Comparison of ENCODE assay signal across 19 cellular contexts in the genomic region with DNA sequence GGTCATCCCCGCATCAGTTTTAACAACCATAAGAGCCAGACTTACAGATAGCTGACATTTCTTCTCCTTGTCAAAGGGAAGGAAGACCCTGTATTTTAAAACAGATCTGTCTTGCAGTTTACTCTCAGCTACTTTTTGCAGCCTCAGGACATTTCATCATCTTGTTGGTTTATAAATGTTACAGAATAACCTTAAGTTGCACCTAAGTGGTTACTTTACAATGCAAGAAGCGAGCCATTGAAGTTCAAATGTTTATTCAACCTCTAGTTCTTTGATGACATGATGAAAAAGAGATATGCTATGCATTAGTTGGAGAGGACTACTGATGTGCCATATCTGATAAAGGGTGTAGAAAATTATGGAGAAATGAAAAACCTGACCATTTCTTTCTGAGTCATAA.
"Had no signal": no experiment of that assay in that cellular context is flagged by ENCODE, and none has a peak within 500 bp of the region (broad histone marks: within the 10 kb centered on the region; RNA-seq: fewer than 3 reads in every experiment).

No MANE protein-coding gene starts in this region.

- ATAC-seq: activated CD4-positive, alpha-beta T cell treated with anti-CD3 and anti-CD28 coated beads for 36 hours; activated T-helper 17 cell treated with anti-CD3 and anti-CD28 coated beads, Interleukin-2, amount 50 U/mL, for 72 hours had no signal

- H3K27me3 ChIP-seq: breast epithelium had no signal

- H3K9me3 ChIP-seq: breast epithelium had no signal

- H3K27ac ChIP-seq: breast epithelium, WERI-Rb-1 had no signal

- H3K4me3 ChIP-seq: breast epithelium had no signal

- H3K36me3 ChIP-seq: breast epithelium, WERI-Rb-1 had no signal

- H3K4me1 ChIP-seq: breast epithelium had no signal

- DNase-seq: activated CD4-positive, alpha-beta memory T cell treated with anti-CD3 and anti-CD28 coated beads, Interleukin-2, amount 10 ng/mL, durations not matched to agents 7 days and 5 days; activated CD4-positive, alpha-beta T cell treated with anti-CD3 and anti-CD28 coated beads for 36 hours; activated CD4-positive, alpha-beta T cell treated with anti-CD3 and anti-CD28 coated beads, Interleukin-2, amount 50 U/mL, for 1 hour; activated gamma-delta T cell; activated naive CD4-positive, alpha-beta T cell treated with anti-CD3 and anti-CD28 coated beads for 36 hours; activated T-cell treated with anti-CD3 and anti-CD28 coated beads for 4 hours; activated T-cell treated with anti-CD3 and anti-CD28 coated beads, Interleukin-2, amount 50 U/mL, for 48 hours; anterior cingulate cortex; NCI-H1105 treated with DMSO at 0.1 percent for 48 hours; NCI-H1436 treated with DMSO at 0.1 percent for 48 hours; NCI-H187; NCI-H2081; NCI-H446; NCI-H524; SIG-M5; T-helper 1 cell; WERI-Rb-1 had no signal
